16 cellular contexts compared by ENCODE assay signal in the genomic region with DNA sequence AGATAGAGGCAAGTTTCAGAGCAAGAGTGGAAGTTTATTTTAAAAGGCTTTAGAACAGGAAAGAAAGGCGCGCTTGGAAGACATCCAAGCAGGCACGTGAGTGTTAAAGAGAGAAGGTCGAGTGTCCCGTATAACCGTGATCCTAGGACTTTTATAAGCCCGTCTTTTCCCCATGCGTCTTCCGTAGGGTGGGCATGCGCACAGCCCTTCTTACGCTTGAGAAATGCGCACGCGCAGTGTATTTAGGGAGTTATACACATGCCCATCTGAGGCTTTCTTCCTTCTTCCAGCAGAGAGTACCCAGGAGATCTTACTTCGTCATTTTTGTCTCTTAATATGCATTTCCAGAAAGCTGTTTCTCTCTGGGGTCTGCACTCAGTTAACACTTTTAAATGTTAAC. TPM values are rescaled to one million over a fixed set of nuclear protein-coding genes. Genes with fewer than 3 reads are reported as not detected.
DNase-seq lines count a peak whose midpoint lies in the region; FAIRE-seq and TF ChIP-seq lines count a peak whose summit lies in the region.
"Had no signal": no experiment of that assay in that cellular context is flagged by ENCODE, and none has a peak within 500 bp of the region (broad histone marks: within the 10 kb centered on the region; RNA-seq: fewer than 3 reads in every experiment).

No MANE protein-coding gene starts in this region.

- no peaks in the 10 kb centered on the region for H3K9me3 ChIP-seq in esophagus muscularis mucosa
- H3K9me3 ChIP-seq in stomach smooth muscle (ENCODE audit: control insufficient read depth in 2 of 2, low read length in 2 of 2): no peaks in the 10 kb centered on the region
- H3K9me3 ChIP-seq: neutrophil had no signal

- WGBS in esophagus muscularis mucosa: 37% methylated on average over 15 of the region's 15 CpGs

- no peak for TF ChIP-seq POLR2A in esophagus muscularis mucosa (IDR thresholded peaks at IDR 0.05; ENCODE audit: low read depth)
- TF ChIP-seq POLR2A in GM12892 (IDR thresholded peaks at IDR 0.05; ENCODE audit: low read depth, low read length): no peak

- H3K4me1 ChIP-seq in esophagus muscularis mucosa (peaks cover 49 to 99% (median 91%) of the 10 kb centered on the region in 4 donors), stomach smooth muscle (ENCODE audit: control insufficient read depth, insufficient read depth, low read length) (peaks cover 56% of the 10 kb centered on the region)

- no peak for DNase-seq in activated CD4-positive, alpha-beta T cell treated with anti-CD3 and anti-CD28 coated beads, Interleukin-2, amount 10 ng/mL, durations not matched to agents 24 days and 14 days
- no peak for DNase-seq in activated CD4-positive, alpha-beta T cell treated with anti-CD3 and anti-CD28 coated beads, Interleukin-2, amount 50 U/mL, for 4 hours
- no peak for DNase-seq in esophagus muscularis mucosa (ENCODE audit: extremely low spot score)
- peak; percentile 9 for DNase-seq in midbrain (lab: John Stamatoyannopoulos, UW)
- DNase-seq in kidney glomerular epithelial cell (lab: John Stamatoyannopoulos, UW): no peak
- DNase-seq in GM12892 (ENCODE audit: insufficient read length): no peak
- no peak for DNase-seq in NCI-H2171 (lab: John Stamatoyannopoulos, UW)
- DNase-seq: activated CD4-positive, alpha-beta T cell treated with anti-CD3 and anti-CD28 coated beads, Interleukin-2, amount 50 U/mL, for 48 hours; HCEC 1CT; NCI-H187 treated with DMSO at 0.1 percent for 48 hours; SW 1271 had no signal

- no peak for TF ChIP-seq CTCF in esophagus muscularis mucosa (IDR thresholded peaks at IDR 0.05)

- H3K9ac ChIP-seq in stomach smooth muscle (ENCODE audit: low read length in 2 of 2): peak overlapping the region; percentile 54 to 55
- H3K9ac ChIP-seq: KMS-11 had no signal

- no peaks in the 10 kb centered on the region for H3K36me3 Mint-ChIP-seq in activated CD4-positive, alpha-beta T cell treated with anti-CD3 and anti-CD28 coated beads, Interleukin-2, amount 10 ng/mL, durations not matched to agents 24 days and 14 days (ENCODE audit: low read depth)

- no peak overlapping the region for H3K27ac Mint-ChIP-seq in activated CD4-positive, alpha-beta T cell treated with anti-CD3 and anti-CD28 coated beads, Interleukin-2, amount 10 ng/mL, durations not matched to agents 24 days and 14 days

- H3K27me3 ChIP-seq in esophagus muscularis mucosa (no peaks in the 10 kb centered on the region), stomach smooth muscle (ENCODE audit: control insufficient read depth in 1 of 2, insufficient read depth in 2 of 2, low read length in 2 of 2) (no peaks in the 10 kb centered on the region)
- H3K27me3 ChIP-seq: neutrophil had no signal

- H3K4me1 Mint-ChIP-seq in activated CD4-positive, alpha-beta T cell treated with anti-CD3 and anti-CD28 coated beads, Interleukin-2, amount 10 ng/mL, durations not matched to agents 24 days and 14 days: no peaks in the 10 kb centered on the region

- no peaks in the 10 kb centered on the region for H3K27me3 Mint-ChIP-seq in activated CD4-positive, alpha-beta T cell treated with anti-CD3 and anti-CD28 coated beads, Interleukin-2, amount 10 ng/mL, durations not matched to agents 24 days and 14 days

- H3K36me3 ChIP-seq in esophagus muscularis mucosa (no peaks in the 10 kb centered on the region), stomach smooth muscle (ENCODE audit: control insufficient read depth in 2 of 2, insufficient read depth in 2 of 2, low read length in 2 of 2) (no peaks in the 10 kb centered on the region)
- H3K36me3 ChIP-seq: neutrophil had no signal

- no peak for TF ChIP-seq EP300 in esophagus muscularis mucosa (IDR thresholded peaks at IDR 0.05)

- H3K4me3 Mint-ChIP-seq in activated CD4-positive, alpha-beta T cell treated with anti-CD3 and anti-CD28 coated beads, Interleukin-2, amount 10 ng/mL, durations not matched to agents 24 days and 14 days: peak overlapping the region; percentile 25

- H3K27ac ChIP-seq in esophagus muscularis mucosa (replicated peaks in 1 of 4) (peak overlapping the region; percentile 73 to 87 (median 82)), stomach smooth muscle (ENCODE audit: low read length) (peak overlapping the region; percentile 87)
- H3K27ac ChIP-seq: 22Rv1, KMS-11, neutrophil had no signal

- no peaks in the 10 kb centered on the region for H3K9me3 Mint-ChIP-seq in activated CD4-positive, alpha-beta T cell treated with anti-CD3 and anti-CD28 coated beads, Interleukin-2, amount 10 ng/mL, durations not matched to agents 24 days and 14 days

- H3K4me3 ChIP-seq in esophagus muscularis mucosa (peak overlapping the region; percentile 19 to 29 (median 25)), stomach smooth muscle (ENCODE audit: low read length in 2 of 2) (peak overlapping the region; percentile 15 to 18)

- FAIRE-seq in GM12892 (lab: Jason Lieb, UNC): no peak
- FAIRE-seq: GM19239 had no signal

- intact Hi-C loops in activated CD4-positive, alpha-beta T cell treated with anti-CD3 and anti-CD28 coated beads, Interleukin-2, amount 10 ng/mL, durations not matched to agents 24 days and 14 days (cut with micrococcal nuclease): no loop called here
- intact Hi-C loops in esophagus muscularis mucosa (cut with DNase I): loop anchor here (5.0 kb wide), 1 partner anchor 50 kb away; no protein-coding TSS in a partner anchor

RNA-seq across cellular contexts. Expression of gene CALD1, which starts 52.4 kb away (rescaled TPM):
- 7.2 and 8.2 TPM in 2 replicates for total RNA-seq in activated CD4-positive, alpha-beta T cell treated with anti-CD3 and anti-CD28 coated beads, Interleukin-2, amount 10 ng/mL, durations not matched to agents 24 days and 14 days
- 1,000 to 10,000 TPM; 2,057 to 3,140 (median 2,687) TPM for total RNA-seq in esophagus muscularis mucosa
- 0.55 TPM for polyA plus RNA-seq in GM12892 (2012; ENCODE audit: missing spikeins)

Comparison
In these comparisons a context has a peak if more than half of its experiments do, and no peak if none do; other contexts are left out.
1. RNA of gene CALD1, which starts 52.4 kb away (total RNA-seq): 2,057 to 3,140 TPM in esophagus muscularis mucosa; 7.2 to 8.2 TPM in activated CD4-positive, alpha-beta T cell treated with anti-CD3 and anti-CD28 coated beads, Interleukin-2, amount 10 ng/mL, durations not matched to agents 24 days and 14 days; every median in the first group is over 100 times any median in the second.